ENCODE assay signal across 27 cellular contexts in genomic region chr1:3732747-3733602, GRCh38. TPM values are rescaled to one million over a fixed set of nuclear protein-coding genes. Genes with fewer than 3 reads are reported as not detected.
DNase-seq lines count a peak whose midpoint lies in the region; ATAC-seq and TF ChIP-seq lines count a peak whose summit lies in the region.
"Had no signal": no experiment of that assay in that cellular context is flagged by ENCODE, and none has a peak within 500 bp of the region (broad histone marks: within the 10 kb centered on the region; RNA-seq: fewer than 3 reads in every experiment).

No MANE protein-coding gene starts in this region.

- peak overlapping the region; percentile 94 for H3K14ac ChIP-seq in neuronal stem cell (ENCODE audit: low read length)

- H4K20me1 ChIP-seq in PC-9 (ENCODE audit: insufficient read depth): no peaks in the 10 kb centered on the region

- no peaks in the 10 kb centered on the region for H3K9me2 ChIP-seq in PC-9 (ENCODE audit: insufficient read depth)

- H3K27me3 ChIP-seq in HUES64 (ENCODE audit: insufficient read depth, low read length) (no peaks in the 10 kb centered on the region), neuronal stem cell (ENCODE audit: control insufficient read depth in 3 of 3, insufficient read depth in 3 of 3, low read depth in 1 of 3, low read length in 3 of 3) (peaks cover 0 to 4% (median 0%) of the 10 kb centered on the region in 3 experiments), PC-9 (ENCODE audit: insufficient read depth, low read depth) (0 out of 2 replicates have a peak, but pooled peaks cover 4% of the 10 kb centered on the region)

- no peak overlapping the region for H4K91ac ChIP-seq in neuronal stem cell (ENCODE audit: low read depth, low read length, poor library complexity)

- H2BK120ac ChIP-seq in neuronal stem cell (ENCODE audit: low read depth, low read length): no peak overlapping the region

- peak overlapping the region; percentile 96 for H2BK15ac ChIP-seq in neuronal stem cell (ENCODE audit: low read length)

- peak overlapping the region; percentile 66 for H3K4ac ChIP-seq in neuronal stem cell (ENCODE audit: low read length)

- POLR2A ChIA-PET in PC-9 (lab: Charles Lee; ENCODE audit: unreplicated experiment): no interaction called here

- BruUV-seq in PC-9 (replicated peaks; lab: Mats Ljungman, UMichigan): no TSS peak

- H3F3A ChIP-seq in PC-9 (ENCODE audit: insufficient read depth, low read depth): no peaks in the 10 kb centered on the region

- H3K18ac ChIP-seq in neuronal stem cell (ENCODE audit: low read length): peak overlapping the region; percentile 97

- peak; percentile 5 for TF ChIP-seq CTCF in fibroblast of the aortic adventitia (IDR thresholded peaks at IDR 0.05; ENCODE audit: insufficient read depth, low read length)
- no peak for TF ChIP-seq CTCF in PC-9 (conservative IDR thresholded peaks at IDR 0.05)

- H3K4me2 ChIP-seq in neuronal stem cell (ENCODE audit: insufficient read depth, low read length, poor library complexity, severe bottlenecking) (peak overlapping the region; percentile 11), PC-9 (no peak overlapping the region)

- no peaks in the 10 kb centered on the region for H3K4me1 Mint-ChIP-seq in stimulated activated effector memory CD8-positive, alpha-beta T cell treated with anti-CD3 and anti-CD28 coated beads, Interleukin-12 subunit alpha, Interleukin-12 subunit beta, amount 100 ng/mL, for 72 hours
- H3K4me1 Mint-ChIP-seq: CD8-positive, alpha-beta memory T cell; memory B cell had no signal

- peak overlapping the region; percentile 26 for H3K4me3 ChIP-seq in HUES64 (ENCODE audit: low read length)
- H3K4me3 ChIP-seq in fibroblast of the aortic adventitia (ENCODE audit: low read depth, low read length): no peak overlapping the region
- H3K4me3 ChIP-seq in neuronal stem cell (ENCODE audit: low read length in 2 of 2): no peak overlapping the region
- no peak overlapping the region for H3K4me3 ChIP-seq in PC-9
- H3K4me3 ChIP-seq: esophagus squamous epithelium, spleen, suprapubic skin had no signal

- ATAC-seq in stimulated activated effector memory CD8-positive, alpha-beta T cell treated with anti-CD3 and anti-CD28 coated beads, Interleukin-12 subunit alpha, Interleukin-12 subunit beta, amount 100 ng/mL, for 72 hours: no peak
- ATAC-seq: natural killer cell treated with Interleukin-12 subunit alpha and Interleukin-12 subunit beta and Interleukin-15 and Interleukin-18, amount 100 ng/mL, for 72 hours had no signal

- peaks cover 7% of the 10 kb centered on the region for H3K4me1 ChIP-seq in HUES64 (ENCODE audit: insufficient read depth, low read length)
- peaks cover 13 to 18% of the 10 kb centered on the region in 2 donors for H3K4me1 ChIP-seq in neuronal stem cell (ENCODE audit: control insufficient read depth in 2 of 2, insufficient read depth in 1 of 2, low read depth in 1 of 2, low read length in 2 of 2)
- no peaks in the 10 kb centered on the region for H3K4me1 ChIP-seq in PC-9 (replicated peaks; ENCODE audit: insufficient read depth)
- H3K4me1 ChIP-seq: esophagus squamous epithelium had no signal

- peaks cover 29% of the 10 kb centered on the region for H3K36me3 ChIP-seq in HUES64 (ENCODE audit: insufficient read depth, low read length)
- H3K36me3 ChIP-seq in neuronal stem cell (replicated peaks in 1 of 2; ENCODE audit: control insufficient read depth in 2 of 2, insufficient read depth in 2 of 2, low read length in 2 of 2): peaks cover 18 to 38% of the 10 kb centered on the region in 2 donors
- no peaks in the 10 kb centered on the region for H3K36me3 ChIP-seq in PC-9 (ENCODE audit: low read depth)

- H3K9me3 ChIP-seq in HUES64 (ENCODE audit: insufficient read depth, low read depth, low read length) (no peaks in the 10 kb centered on the region), neuronal stem cell (replicated peaks in 1 of 2; ENCODE audit: control insufficient read depth in 2 of 2, insufficient read depth in 1 of 2, low read depth in 1 of 2, low read length in 2 of 2) (no peaks in the 10 kb centered on the region), PC-9 (ENCODE audit: insufficient read depth, low read depth) (no peaks in the 10 kb centered on the region)
- H3K9me3 ChIP-seq: esophagus squamous epithelium, spleen, suprapubic skin had no signal

- H3K27ac ChIP-seq in HUES64 (ENCODE audit: low read depth, low read length): no peak overlapping the region
- H3K27ac ChIP-seq in neuronal stem cell (replicated peaks; ENCODE audit: low read length): no peak overlapping the region
- no peak overlapping the region for H3K27ac ChIP-seq in PC-9
- H3K27ac ChIP-seq: esophagus squamous epithelium, spleen, suprapubic skin had no signal

- H3K23ac ChIP-seq in neuronal stem cell (ENCODE audit: low read depth, low read length, poor library complexity): peak overlapping the region; percentile 97

- CTCF ChIA-PET in PC-9 (lab: Charles Lee): no interaction called here

- H3K9ac ChIP-seq in HUES64 (ENCODE audit: low read depth, low read length): peak overlapping the region; percentile 27; the same call in 1 of the 2 replicates
- peak overlapping the region; percentile 80 for H3K9ac ChIP-seq in neuronal stem cell (ENCODE audit: low read depth, low read length, poor library complexity)

- WGBS in HUES64: 77% methylated on average over 49 of the region's 49 CpGs
- WGBS in neuronal stem cell (ENCODE audit: extremely low coverage in 2 of 2, insufficient read length in 2 of 2, insufficient replicate concordance in 1 of 2), 2 donors: no CpG with 5 or more reads among the region's 49 CpGs

- intact Hi-C loops in PC-9 (cut with micrococcal nuclease; ENCODE audit: unreplicated experiment): no loop called here

- peak overlapping the region; percentile 94 for H2AK5ac ChIP-seq in neuronal stem cell (ENCODE audit: low read depth, low read length)

- H3K79me1 ChIP-seq in neuronal stem cell (ENCODE audit: low read depth, low read length): peaks cover 2% of the 10 kb centered on the region

- H3K27ac Mint-ChIP-seq in stimulated activated effector memory CD8-positive, alpha-beta T cell treated with anti-CD3 and anti-CD28 coated beads, Interleukin-12 subunit alpha, Interleukin-12 subunit beta, amount 100 ng/mL, for 72 hours: no peak overlapping the region
- H3K27ac Mint-ChIP-seq: CD8-positive, alpha-beta memory T cell; memory B cell; natural killer cell treated with Interleukin-12 subunit alpha and Interleukin-12 subunit beta and Interleukin-15 and Interleukin-18, amount 100 ng/mL, for 72 hours; progenitor cell of endocrine pancreas had no signal

- peaks cover 22% of the 10 kb centered on the region for H3K36me3 Mint-ChIP-seq in stimulated activated effector memory CD8-positive, alpha-beta T cell treated with anti-CD3 and anti-CD28 coated beads, Interleukin-12 subunit alpha, Interleukin-12 subunit beta, amount 100 ng/mL, for 72 hours
- H3K36me3 Mint-ChIP-seq: natural killer cell treated with Interleukin-12 subunit alpha and Interleukin-12 subunit beta and Interleukin-15 and Interleukin-18, amount 100 ng/mL, for 72 hours had no signal

- peak overlapping the region; percentile 35 for H2BK5ac ChIP-seq in neuronal stem cell (ENCODE audit: low read length)

- H2BK12ac ChIP-seq in neuronal stem cell (ENCODE audit: low read length): peak overlapping the region; percentile 58

- no peaks in the 10 kb centered on the region for H3K9me3 Mint-ChIP-seq in stimulated activated effector memory CD8-positive, alpha-beta T cell treated with anti-CD3 and anti-CD28 coated beads, Interleukin-12 subunit alpha, Interleukin-12 subunit beta, amount 100 ng/mL, for 72 hours
- H3K9me3 Mint-ChIP-seq: CD8-positive, alpha-beta memory T cell; memory B cell; natural killer cell treated with Interleukin-12 subunit alpha and Interleukin-12 subunit beta and Interleukin-15 and Interleukin-18, amount 100 ng/mL, for 72 hours had no signal

- no peak overlapping the region for H4K8ac ChIP-seq in neuronal stem cell (ENCODE audit: low read depth, low read length)

- no peak overlapping the region for H3K4me3 Mint-ChIP-seq in stimulated activated effector memory CD8-positive, alpha-beta T cell treated with anti-CD3 and anti-CD28 coated beads, Interleukin-12 subunit alpha, Interleukin-12 subunit beta, amount 100 ng/mL, for 72 hours
- H3K4me3 Mint-ChIP-seq: CD8-positive, alpha-beta memory T cell; memory B cell; natural killer cell treated with Interleukin-12 subunit alpha and Interleukin-12 subunit beta and Interleukin-15 and Interleukin-18, amount 100 ng/mL, for 72 hours had no signal

- DNase-seq in ELF-1 (ENCODE audit: low read depth, low spot score): peak; percentile 74
- DNase-seq in fibroblast of the aortic adventitia (ENCODE audit: low read depth): no peak
- DNase-seq in neuronal stem cell (ENCODE audit: low spot score): no peak
- no peak for DNase-seq in NCI-H2029 treated with DMSO at 0.1 percent for 48 hours (lab: John Stamatoyannopoulos, UW)
- no peak for DNase-seq in PC-9
- DNase-seq in stimulated activated effector memory CD8-positive, alpha-beta T cell treated with anti-CD3 and anti-CD28 coated beads, Interleukin-12 subunit alpha, Interleukin-12 subunit beta, amount 100 ng/mL, for 72 hours (ENCODE audit: low spot score in 2 of 2): no peak
- DNase-seq: activated CD4-positive, alpha-beta T cell treated with anti-CD3 and anti-CD28 coated beads, Interleukin-2, amount 50 U/mL, for 48 hours; activated naive CD4-positive, alpha-beta T cell treated with Interleukin-2 at 50 U/mL for 16 hours; activated T-cell treated with anti-CD3 and anti-CD28 coated beads, Interleukin-2, amount 50 U/mL, for 1 hour; anterior cingulate cortex; CD8-positive, alpha-beta memory T cell; DMS79; esophagus squamous epithelium; Kasumi-1; NCI-H1092; NCI-H2107; NCI-H510A treated with DMSO at 0.1 percent for 48 hours; SHP77; spleen; stimulated activated CD8-positive, alpha-beta memory T cell treated with anti-CD3 and anti-CD28 coated beads, Interleukin-4, amount 100 ng/mL, for 48 hours; T-helper 1 cell had no signal

- H3K79me2 ChIP-seq in PC-9 (ENCODE audit: low read depth): no peaks in the 10 kb centered on the region

- H2AFZ ChIP-seq in neuronal stem cell (ENCODE audit: low read length) (no peak overlapping the region), PC-9 (no peak overlapping the region)

RNA-seq across cellular contexts. Expression of gene CCDC27, which starts 19.3 kb away (rescaled TPM):
- polyA plus RNA-seq in HUES64 (2013, experiment 1 of 2): 0.05 TPM
- not detected for polyA plus RNA-seq in HUES64 (2013, experiment 2 of 2)
- total RNA-seq in fibroblast of the aortic adventitia (ENCODE audit: low replicate concordance) (not detected in 2 replicates), PC-9 (2021) (not detected in 2 replicates)
- not detected for polyA plus RNA-seq in neuronal stem cell (2013, experiment 1 of 2)
- polyA plus RNA-seq in neuronal stem cell (2013, experiment 2 of 2): not detected
- total RNA-seq: CD8-positive, alpha-beta memory T cell; esophagus squamous epithelium; natural killer cell treated with Interleukin-12 subunit alpha and Interleukin-12 subunit beta and Interleukin-15 and Interleukin-18, amount 100 ng/mL, for 72 hours; progenitor cell of endocrine pancreas; spleen; suprapubic skin had no signal
- polyA plus RNA-seq: CD8-positive, alpha-beta memory T cell; keratinocyte; spleen had no signal

RNA-seq across cellular contexts. Expression of gene SMIM1, which starts 39.6 kb away (rescaled TPM):
- polyA plus RNA-seq in HUES64 (2013, experiment 1 of 2): 4.8 TPM
- polyA plus RNA-seq in HUES64 (2013, experiment 2 of 2): 3.6 TPM
- total RNA-seq in fibroblast of the aortic adventitia (ENCODE audit: low replicate concordance) (4.6 TPM in 1 of 2 replicates, not detected in the other), PC-9 (2021) (5.9 and 13.2 TPM in 2 replicates)
- 5.8 TPM for polyA plus RNA-seq in neuronal stem cell (2013, experiment 1 of 2)
- 5.6 TPM for polyA plus RNA-seq in neuronal stem cell (2013, experiment 2 of 2)
- total RNA-seq: natural killer cell treated with Interleukin-12 subunit alpha and Interleukin-12 subunit beta and Interleukin-15 and Interleukin-18, amount 100 ng/mL, for 72 hours had no signal
